In the genomic region with DNA sequence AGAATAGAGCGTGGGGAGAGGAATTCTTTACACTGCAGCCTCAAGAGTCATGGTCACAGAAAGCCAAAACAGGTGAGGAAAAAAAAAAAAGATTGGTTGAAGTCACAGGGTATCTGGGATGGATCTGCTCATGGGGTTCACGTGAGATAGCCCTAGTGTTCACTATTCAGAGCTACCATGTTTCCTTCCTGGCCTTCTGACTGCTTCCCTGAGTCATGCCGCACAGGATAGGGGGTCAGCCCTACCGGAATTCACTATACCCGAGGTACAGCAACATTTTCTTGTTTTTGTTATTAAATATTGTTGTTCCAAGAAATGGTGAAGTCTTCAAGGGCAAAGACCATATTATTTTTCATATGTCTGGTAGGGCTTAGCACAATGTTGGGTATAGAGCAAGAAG, we compare ENCODE assay signal across 1 cellular context.
TF ChIP-seq lines count a peak whose summit lies in the region.

No MANE protein-coding gene starts in this region.

TF ChIP-seq in WTC11, 78 proteins besides CTCF, POLR2A, EP300 and RAD21 (continued from another document):
- TF ChIP-seq, protein P1, sequence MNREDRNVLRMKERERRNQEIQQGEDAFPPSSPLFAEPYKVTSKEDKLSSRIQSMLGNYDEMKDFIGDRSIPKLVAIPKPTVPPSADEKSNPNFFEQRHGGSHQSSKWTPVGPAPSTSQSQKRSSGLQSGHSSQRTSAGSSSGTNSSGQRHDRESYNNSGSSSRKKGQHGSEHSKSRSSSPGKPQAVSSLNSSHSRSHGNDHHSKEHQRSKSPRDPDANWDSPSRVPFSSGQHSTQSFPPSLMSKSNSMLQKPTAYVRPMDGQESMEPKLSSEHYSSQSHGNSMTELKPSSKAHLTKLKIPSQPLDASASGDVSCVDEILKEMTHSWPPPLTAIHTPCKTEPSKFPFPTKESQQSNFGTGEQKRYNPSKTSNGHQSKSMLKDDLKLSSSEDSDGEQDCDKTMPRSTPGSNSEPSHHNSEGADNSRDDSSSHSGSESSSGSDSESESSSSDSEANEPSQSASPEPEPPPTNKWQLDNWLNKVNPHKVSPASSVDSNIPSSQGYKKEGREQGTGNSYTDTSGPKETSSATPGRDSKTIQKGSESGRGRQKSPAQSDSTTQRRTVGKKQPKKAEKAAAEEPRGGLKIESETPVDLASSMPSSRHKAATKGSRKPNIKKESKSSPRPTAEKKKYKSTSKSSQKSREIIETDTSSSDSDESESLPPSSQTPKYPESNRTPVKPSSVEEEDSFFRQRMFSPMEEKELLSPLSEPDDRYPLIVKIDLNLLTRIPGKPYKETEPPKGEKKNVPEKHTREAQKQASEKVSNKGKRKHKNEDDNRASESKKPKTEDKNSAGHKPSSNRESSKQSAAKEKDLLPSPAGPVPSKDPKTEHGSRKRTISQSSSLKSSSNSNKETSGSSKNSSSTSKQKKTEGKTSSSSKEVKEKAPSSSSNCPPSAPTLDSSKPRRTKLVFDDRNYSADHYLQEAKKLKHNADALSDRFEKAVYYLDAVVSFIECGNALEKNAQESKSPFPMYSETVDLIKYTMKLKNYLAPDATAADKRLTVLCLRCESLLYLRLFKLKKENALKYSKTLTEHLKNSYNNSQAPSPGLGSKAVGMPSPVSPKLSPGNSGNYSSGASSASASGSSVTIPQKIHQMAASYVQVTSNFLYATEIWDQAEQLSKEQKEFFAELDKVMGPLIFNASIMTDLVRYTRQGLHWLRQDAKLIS (CRISPR knock-in tag; IDR thresholded peaks at IDR 0.05; ENCODE audit: borderline replicate concordance): no peak
- TF ChIP-seq RELA (CRISPR knock-in tag; IDR thresholded peaks at IDR 0.05; ENCODE audit: borderline replicate concordance) (no peak), TCF7 (CRISPR knock-in tag; IDR thresholded peaks at IDR 0.05; ENCODE audit: low read depth) (no peak), ZMAT4 (CRISPR knock-in tag; IDR thresholded peaks at IDR 0.05) (no peak), GTF2I (CRISPR knock-in tag; conservative IDR thresholded peaks at IDR 0.05) (no peak), ZNF232 (CRISPR knock-in tag; IDR thresholded peaks at IDR 0.05) (no peak), KAT7 (CRISPR knock-in tag; IDR thresholded peaks at IDR 0.05; ENCODE audit: borderline replicate concordance) (no peak), ZNF396 (CRISPR knock-in tag; IDR thresholded peaks at IDR 0.05; ENCODE audit: borderline replicate concordance) (no peak), TEAD1 (CRISPR knock-in tag; IDR thresholded peaks at IDR 0.05) (no peak), NFYB (CRISPR knock-in tag; conservative IDR thresholded peaks at IDR 0.05; ENCODE audit: low read depth) (no peak), SOX15 (CRISPR knock-in tag; IDR thresholded peaks at IDR 0.05) (no peak), ZNF138 (CRISPR knock-in tag; conservative IDR thresholded peaks at IDR 0.05) (no peak)
- TF ChIP-seq, protein P2, sequence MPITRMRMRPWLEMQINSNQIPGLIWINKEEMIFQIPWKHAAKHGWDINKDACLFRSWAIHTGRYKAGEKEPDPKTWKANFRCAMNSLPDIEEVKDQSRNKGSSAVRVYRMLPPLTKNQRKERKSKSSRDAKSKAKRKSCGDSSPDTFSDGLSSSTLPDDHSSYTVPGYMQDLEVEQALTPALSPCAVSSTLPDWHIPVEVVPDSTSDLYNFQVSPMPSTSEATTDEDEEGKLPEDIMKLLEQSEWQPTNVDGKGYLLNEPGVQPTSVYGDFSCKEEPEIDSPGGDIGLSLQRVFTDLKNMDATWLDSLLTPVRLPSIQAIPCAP (CRISPR knock-in tag; IDR thresholded peaks at IDR 0.05): no peak
- TF ChIP-seq, protein P3, sequence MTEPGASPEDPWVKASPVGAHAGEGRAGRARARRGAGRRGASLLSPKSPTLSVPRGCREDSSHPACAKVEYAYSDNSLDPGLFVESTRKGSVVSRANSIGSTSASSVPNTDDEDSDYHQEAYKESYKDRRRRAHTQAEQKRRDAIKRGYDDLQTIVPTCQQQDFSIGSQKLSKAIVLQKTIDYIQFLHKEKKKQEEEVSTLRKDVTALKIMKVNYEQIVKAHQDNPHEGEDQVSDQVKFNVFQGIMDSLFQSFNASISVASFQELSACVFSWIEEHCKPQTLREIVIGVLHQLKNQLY (CRISPR knock-in tag; IDR thresholded peaks at IDR 0.05): no peak
- TF ChIP-seq, protein P4, sequence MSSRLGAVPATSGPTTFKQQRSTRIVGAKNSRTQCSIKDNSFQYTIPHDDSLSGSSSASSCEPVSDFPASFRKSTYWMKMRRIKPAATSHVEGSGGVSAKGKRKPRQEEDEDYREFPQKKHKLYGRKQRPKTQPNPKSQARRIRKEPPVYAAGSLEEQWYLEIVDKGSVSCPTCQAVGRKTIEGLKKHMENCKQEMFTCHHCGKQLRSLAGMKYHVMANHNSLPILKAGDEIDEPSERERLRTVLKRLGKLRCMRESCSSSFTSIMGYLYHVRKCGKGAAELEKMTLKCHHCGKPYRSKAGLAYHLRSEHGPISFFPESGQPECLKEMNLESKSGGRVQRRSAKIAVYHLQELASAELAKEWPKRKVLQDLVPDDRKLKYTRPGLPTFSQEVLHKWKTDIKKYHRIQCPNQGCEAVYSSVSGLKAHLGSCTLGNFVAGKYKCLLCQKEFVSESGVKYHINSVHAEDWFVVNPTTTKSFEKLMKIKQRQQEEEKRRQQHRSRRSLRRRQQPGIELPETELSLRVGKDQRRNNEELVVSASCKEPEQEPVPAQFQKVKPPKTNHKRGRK (CRISPR knock-in tag; IDR thresholded peaks at IDR 0.05; ENCODE audit: borderline replicate concordance): no peak
- TF ChIP-seq, protein P5, sequence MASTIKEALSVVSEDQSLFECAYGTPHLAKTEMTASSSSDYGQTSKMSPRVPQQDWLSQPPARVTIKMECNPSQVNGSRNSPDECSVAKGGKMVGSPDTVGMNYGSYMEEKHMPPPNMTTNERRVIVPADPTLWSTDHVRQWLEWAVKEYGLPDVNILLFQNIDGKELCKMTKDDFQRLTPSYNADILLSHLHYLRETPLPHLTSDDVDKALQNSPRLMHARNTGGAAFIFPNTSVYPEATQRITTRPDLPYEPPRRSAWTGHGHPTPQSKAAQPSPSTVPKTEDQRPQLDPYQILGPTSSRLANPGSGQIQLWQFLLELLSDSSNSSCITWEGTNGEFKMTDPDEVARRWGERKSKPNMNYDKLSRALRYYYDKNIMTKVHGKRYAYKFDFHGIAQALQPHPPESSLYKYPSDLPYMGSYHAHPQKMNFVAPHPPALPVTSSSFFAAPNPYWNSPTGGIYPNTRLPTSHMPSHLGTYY (CRISPR knock-in tag; IDR thresholded peaks at IDR 0.05): no peak
